In genomic region chr6:100504786-100505737, GRCh38 we compare ENCODE assay signal across 11 cellular contexts. TPM values are rescaled to one million over a fixed set of nuclear protein-coding genes. Genes with fewer than 3 reads are reported as not detected.
DNase-seq lines count a peak whose midpoint lies in the region; ATAC-seq and TF ChIP-seq lines count a peak whose summit lies in the region.
"Had no signal": no experiment of that assay in that cellular context is flagged by ENCODE, and none has a peak within 500 bp of the region (broad histone marks: within the 10 kb centered on the region; RNA-seq: fewer than 3 reads in every experiment).

No MANE protein-coding gene starts in this region.

- POLR2A ChIA-PET in Caco-2 (lab: Charles Lee) = no interaction called here

- no peaks in the 10 kb centered on the region for H3K4me1 ChIP-seq in Caco-2
- no peaks in the 10 kb centered on the region for H3K4me1 ChIP-seq in effector memory CD4-positive, alpha-beta T cell (ENCODE audit: control insufficient read depth, insufficient read depth, low read length, poor library complexity, severe bottlenecking)

- no TSS peak for BruUV-seq in Caco-2 (replicated peaks; lab: Mats Ljungman, UMichigan)

- no peaks in the 10 kb centered on the region for H3K4me1 Mint-ChIP-seq in Caco-2 (ENCODE audit: low read depth, unreplicated experiment)
- H3K4me1 Mint-ChIP-seq: IgD-negative memory B cell had no signal

- no peaks in the 10 kb centered on the region for H3K27me3 Mint-ChIP-seq in Caco-2 (ENCODE audit: insufficient read depth, unreplicated experiment)

- no peak overlapping the region for H3K4me3 Mint-ChIP-seq in Caco-2 (ENCODE audit: unreplicated experiment)
- H3K4me3 Mint-ChIP-seq: dendritic cell treated with granulocyte-macrophage colony-stimulating factor and Interleukin-4, amounts not matched to agents 40 ng/mL and 50 ng/mL, for 4 days; IgD-negative memory B cell had no signal

- H3K27me3 ChIP-seq in MG63 (no peaks in the 10 kb centered on the region), Caco-2 (replicated peaks; ENCODE audit: control insufficient read depth, insufficient read depth, low read length) (no peaks in the 10 kb centered on the region)
- no peaks in the 10 kb centered on the region for H3K27me3 ChIP-seq in effector memory CD4-positive, alpha-beta T cell (replicated peaks; ENCODE audit: control insufficient read depth, insufficient read depth, low read length, poor library complexity, severe bottlenecking)

- DNase-seq in MG63 = peak; percentile 80
- DNase-seq in epithelial cell of prostate (ENCODE audit: low read depth, low spot score) = no peak
- peak; percentile 12 for DNase-seq in smooth muscle cell of the brain vasculature (ENCODE audit: low read depth, low spot score)
- DNase-seq in Caco-2 = no peak
- no peak for DNase-seq in effector memory CD4-positive, alpha-beta T cell
- no peak for DNase-seq in OCI-M1 (lab: John Stamatoyannopoulos, UW)
- DNase-seq: activated CD4-positive, alpha-beta T cell treated with anti-CD3 and anti-CD28 coated beads, Interleukin-2, amount 50 U/mL, for 48 hours had no signal

- H3K27ac ChIP-seq in epithelial cell of prostate = peak overlapping the region; percentile 8
- H3K27ac ChIP-seq in effector memory CD4-positive, alpha-beta T cell (ENCODE audit: insufficient read depth, low read length, poor library complexity, severe bottlenecking) = no peak overlapping the region

- peak; percentile 48 for ATAC-seq in GM21576 (IDR thresholded peaks at IDR 0.05; ENCODE audit: unreplicated experiment)
- no peak for ATAC-seq in HG03196 (IDR thresholded peaks at IDR 0.05; ENCODE audit: unreplicated experiment)

- H3K27ac Mint-ChIP-seq in Caco-2 (ENCODE audit: unreplicated experiment) = no peak overlapping the region
- H3K27ac Mint-ChIP-seq: dendritic cell treated with granulocyte-macrophage colony-stimulating factor and Interleukin-4, amounts not matched to agents 40 ng/mL and 50 ng/mL, for 4 days; IgD-negative memory B cell had no signal

- H3K36me3 ChIP-seq in MG63 (peaks cover 32% of the 10 kb centered on the region), Caco-2 (ENCODE audit: control insufficient read depth, insufficient read depth, low read length) (no peaks in the 10 kb centered on the region)
- no peaks in the 10 kb centered on the region for H3K36me3 ChIP-seq in effector memory CD4-positive, alpha-beta T cell (ENCODE audit: control insufficient read depth, insufficient read depth, low read length)

- H3K9me3 ChIP-seq in MG63 = peaks cover 2% of the 10 kb centered on the region; the same call in 1 of the 2 replicates
- no peaks in the 10 kb centered on the region for H3K9me3 ChIP-seq in Caco-2
- no peaks in the 10 kb centered on the region for H3K9me3 ChIP-seq in effector memory CD4-positive, alpha-beta T cell (ENCODE audit: control insufficient read depth, low read length)

- no peaks in the 10 kb centered on the region for H3K9me3 Mint-ChIP-seq in Caco-2 (ENCODE audit: unreplicated experiment)
- H3K9me3 Mint-ChIP-seq: dendritic cell treated with granulocyte-macrophage colony-stimulating factor and Interleukin-4, amounts not matched to agents 40 ng/mL and 50 ng/mL, for 4 days; IgD-negative memory B cell had no signal

- intact Hi-C loops in Caco-2 (cut with micrococcal nuclease; ENCODE audit: unreplicated experiment) = no loop called here

- no peak overlapping the region for H3K4me3 ChIP-seq in MG63
- no peak overlapping the region for H3K4me3 ChIP-seq in Caco-2 (ENCODE audit: low read depth, low read length)
- no peak overlapping the region for H3K4me3 ChIP-seq in effector memory CD4-positive, alpha-beta T cell (ENCODE audit: insufficient read depth, low read depth, low read length, poor library complexity, severe bottlenecking)

- H3K36me3 Mint-ChIP-seq in Caco-2 (ENCODE audit: insufficient read depth, unreplicated experiment) = peaks cover under 1% of the 10 kb centered on the region

- TF ChIP-seq CTCF in Caco-2 (IDR thresholded peaks at IDR 0.05; ENCODE audit: insufficient read depth in 1 of 2, low read depth in 1 of 2, low read length in 1 of 2, severe bottlenecking in 1 of 2, unreplicated experiment in 1 of 2) = no peak

- CTCF ChIA-PET in Caco-2 (lab: Charles Lee) = no interaction called here

RNA-seq across cellular contexts. Expression of gene SIM1, which starts 40.3 kb away (rescaled TPM):
- total RNA-seq in MG63 (2014; rRNA removed; shearing (Covaris generic); ENCODE audit: low replicate concordance) = 1.7 and 2.4 TPM in 2 replicates
- not detected in 2 replicates for total RNA-seq in Caco-2 (2022)

Comparison
In these comparisons a context has a peak if more than half of its experiments do, and no peak if none do; other contexts are left out.
1. DNase-seq: peak in MG63 (single experiment) and smooth muscle cell of the brain vasculature (single experiment); none in epithelial cell of prostate (single experiment), Caco-2 (0 of 2), effector memory CD4-positive, alpha-beta T cell (0 of 3) and OCI-M1 (single experiment).